In the genomic region with DNA sequence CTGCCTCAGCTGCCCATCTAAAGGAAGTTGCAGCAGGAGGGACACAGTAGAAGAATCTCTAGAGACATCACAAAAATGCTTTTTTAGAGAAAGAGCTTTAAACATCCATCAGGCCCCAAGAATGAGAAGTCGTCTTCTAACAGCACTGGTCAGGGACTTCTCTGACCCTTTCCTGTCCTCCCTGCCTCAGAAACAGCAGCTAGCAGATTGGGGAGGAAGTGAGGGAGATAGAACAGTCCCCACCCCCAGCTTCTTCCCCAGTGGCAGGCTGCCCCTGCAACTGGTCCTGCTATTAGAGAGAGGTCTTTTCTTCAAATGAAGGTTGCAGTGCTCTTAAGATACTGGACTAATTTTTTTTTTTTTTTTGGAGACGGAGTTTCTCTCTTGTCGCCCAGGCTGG, we compare ENCODE assay signal across 1 cellular context.
TF ChIP-seq lines count a peak whose summit lies in the region.

No MANE protein-coding gene starts in this region.

TF ChIP-seq in GM23338, 12 proteins besides CTCF, POLR2A, EP300 and RAD21:
- TF ChIP-seq, protein P1, sequence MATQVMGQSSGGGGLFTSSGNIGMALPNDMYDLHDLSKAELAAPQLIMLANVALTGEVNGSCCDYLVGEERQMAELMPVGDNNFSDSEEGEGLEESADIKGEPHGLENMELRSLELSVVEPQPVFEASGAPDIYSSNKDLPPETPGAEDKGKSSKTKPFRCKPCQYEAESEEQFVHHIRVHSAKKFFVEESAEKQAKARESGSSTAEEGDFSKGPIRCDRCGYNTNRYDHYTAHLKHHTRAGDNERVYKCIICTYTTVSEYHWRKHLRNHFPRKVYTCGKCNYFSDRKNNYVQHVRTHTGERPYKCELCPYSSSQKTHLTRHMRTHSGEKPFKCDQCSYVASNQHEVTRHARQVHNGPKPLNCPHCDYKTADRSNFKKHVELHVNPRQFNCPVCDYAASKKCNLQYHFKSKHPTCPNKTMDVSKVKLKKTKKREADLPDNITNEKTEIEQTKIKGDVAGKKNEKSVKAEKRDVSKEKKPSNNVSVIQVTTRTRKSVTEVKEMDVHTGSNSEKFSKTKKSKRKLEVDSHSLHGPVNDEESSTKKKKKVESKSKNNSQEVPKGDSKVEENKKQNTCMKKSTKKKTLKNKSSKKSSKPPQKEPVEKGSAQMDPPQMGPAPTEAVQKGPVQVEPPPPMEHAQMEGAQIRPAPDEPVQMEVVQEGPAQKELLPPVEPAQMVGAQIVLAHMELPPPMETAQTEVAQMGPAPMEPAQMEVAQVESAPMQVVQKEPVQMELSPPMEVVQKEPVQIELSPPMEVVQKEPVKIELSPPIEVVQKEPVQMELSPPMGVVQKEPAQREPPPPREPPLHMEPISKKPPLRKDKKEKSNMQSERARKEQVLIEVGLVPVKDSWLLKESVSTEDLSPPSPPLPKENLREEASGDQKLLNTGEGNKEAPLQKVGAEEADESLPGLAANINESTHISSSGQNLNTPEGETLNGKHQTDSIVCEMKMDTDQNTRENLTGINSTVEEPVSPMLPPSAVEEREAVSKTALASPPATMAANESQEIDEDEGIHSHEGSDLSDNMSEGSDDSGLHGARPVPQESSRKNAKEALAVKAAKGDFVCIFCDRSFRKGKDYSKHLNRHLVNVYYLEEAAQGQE (IDR thresholded peaks at IDR 0.05; ENCODE audit: unreplicated experiment): no peak
